ENCODE assay signal across 8 cellular contexts in the genomic region with DNA sequence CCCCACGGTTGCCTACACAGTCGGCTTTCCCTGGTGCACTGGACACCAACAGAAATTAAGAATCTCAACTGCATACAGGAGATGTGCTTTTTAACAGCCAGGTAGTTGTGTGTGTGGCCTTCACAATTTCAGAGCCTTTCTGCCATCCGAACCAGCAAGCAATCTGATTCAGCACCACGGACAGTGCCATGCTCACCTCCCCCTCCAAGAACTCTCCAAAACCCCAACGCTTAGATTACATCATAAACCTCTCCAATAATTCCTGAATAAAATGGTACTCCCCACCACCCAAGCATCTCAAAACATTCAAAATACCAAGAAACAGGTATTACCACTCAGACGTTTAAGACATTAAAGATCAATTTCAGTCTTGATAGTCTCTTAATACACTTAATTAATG. TPM values are rescaled to one million over a fixed set of nuclear protein-coding genes. Genes with fewer than 3 reads are reported as not detected.
DNase-seq lines count a peak whose midpoint lies in the region; ATAC-seq and TF ChIP-seq lines count a peak whose summit lies in the region.

No MANE protein-coding gene starts in this region.

- no peak for ATAC-seq in WTC11
- no peak for ATAC-seq in HG03378 (IDR thresholded peaks at IDR 0.05; ENCODE audit: unreplicated experiment)
- no peak for ATAC-seq in HG03097 (IDR thresholded peaks at IDR 0.05; ENCODE audit: low FRiP score, unreplicated experiment)

- H3K27me3 Mint-ChIP-seq in WTC11 (ENCODE audit: low read depth) (no peaks in the 10 kb centered on the region), endodermal cell (ENCODE audit: insufficient read depth) (no peaks in the 10 kb centered on the region)

- CTCF ChIA-PET in WTC11 (lab: Charles Lee), result interaction anchor here (0.6 to 10.4 kb wide), 3 partner anchors 63 to 202 kb away, joined by 3 to 436 read pairs (median 3); partner anchors contain the start of gene CARHSP1

- H3K4me3 ChIP-seq in endodermal cell (ENCODE audit: low read length), result no peak overlapping the region
- H3K4me3 ChIP-seq in coronary artery, result no peak overlapping the region

- WGBS in endodermal cell (ENCODE audit: insufficient coverage in 1 of 2, insufficient read length in 1 of 2), 2 experiments, result 18 to 45% methylated on average over 2 to 6 of the region's 6 CpGs

- TF ChIP-seq CTCF in WTC11 (IDR thresholded peaks at IDR 0.05) (no peak), endodermal cell (conservative IDR thresholded peaks at IDR 0.05) (no peak), coronary artery (IDR thresholded peaks at IDR 0.05) (no peak)

- POLR2A ChIA-PET in WTC11 (lab: Charles Lee), result interaction anchor here (0.6 kb wide), 1 partner anchor 99 kb away, joined by 5 read pairs; no protein-coding TSS in a partner anchor

- no peak overlapping the region for H3K9ac ChIP-seq in endodermal cell (ENCODE audit: extremely low read depth, low read length, poor library complexity, severe bottlenecking)

- peak; percentile 1 for DNase-seq in HS-27A (ENCODE audit: low read depth)
- DNase-seq in WTC11 (ENCODE audit: low spot score), result peak; percentile 74
- peak; percentile 90 for DNase-seq in endodermal cell
- DNase-seq in posterior vena cava (ENCODE audit: low spot score), result peak; percentile 83
- no peak for DNase-seq in coronary artery (ENCODE audit: low spot score)
- no peak for DNase-seq in activated CD4-positive, CD25-positive, alpha-beta regulatory T cell treated with anti-CD3 and anti-CD28 coated beads, Interleukin-2, amount 50 U/mL, for 72 hours

- H3K4me1 Mint-ChIP-seq in WTC11 (peaks cover 53% of the 10 kb centered on the region), endodermal cell (peaks cover 19% of the 10 kb centered on the region)

- H3K36me3 ChIP-seq in endodermal cell (ENCODE audit: control insufficient read depth, insufficient read depth, low read length), result peaks cover 26% of the 10 kb centered on the region

- intact Hi-C loops in posterior vena cava (cut with DNase I), result no loop called here

- no peaks in the 10 kb centered on the region for H3K9me3 ChIP-seq in endodermal cell (ENCODE audit: control insufficient read depth, low read length)

- H3K27ac Mint-ChIP-seq in WTC11 (no peak overlapping the region), endodermal cell (no peak overlapping the region)

- H3K27ac ChIP-seq in endodermal cell (ENCODE audit: low read depth, low read length) (no peak overlapping the region), coronary artery (no peak overlapping the region)

- H3K9me3 Mint-ChIP-seq in WTC11, result no peaks in the 10 kb centered on the region
- no peaks in the 10 kb centered on the region for H3K9me3 Mint-ChIP-seq in endodermal cell

- H3K36me3 Mint-ChIP-seq in WTC11 (peaks cover 26% of the 10 kb centered on the region), endodermal cell (ENCODE audit: low read depth) (peaks cover 29% of the 10 kb centered on the region)

- no peaks in the 10 kb centered on the region for H3K4me1 ChIP-seq in endodermal cell (ENCODE audit: control insufficient read depth, insufficient read depth, low read length)

- no peaks in the 10 kb centered on the region for H3K27me3 ChIP-seq in endodermal cell (ENCODE audit: control insufficient read depth, insufficient read depth, low read length, poor library complexity, severe bottlenecking)

- H3K4me3 Mint-ChIP-seq in WTC11 (no peak overlapping the region), endodermal cell (no peak overlapping the region)

TF ChIP-seq in WTC11, 78 proteins besides CTCF, POLR2A, EP300 and RAD21 (continues in another document):
- no peak for TF ChIP-seq GTF2I (CRISPR knock-in tag; conservative IDR thresholded peaks at IDR 0.05)
- no peak for TF ChIP-seq ZNF317 (CRISPR knock-in tag; IDR thresholded peaks at IDR 0.05; ENCODE audit: borderline replicate concordance, low read depth)
- no peak for TF ChIP-seq CDX4 (CRISPR knock-in tag; IDR thresholded peaks at IDR 0.05; ENCODE audit: borderline replicate concordance)
- TF ChIP-seq FOXK1 (CRISPR knock-in tag; IDR thresholded peaks at IDR 0.05), result no peak
- no peak for TF ChIP-seq NFATC4 (CRISPR knock-in tag; IDR thresholded peaks at IDR 0.05)
- TF ChIP-seq, protein P1, sequence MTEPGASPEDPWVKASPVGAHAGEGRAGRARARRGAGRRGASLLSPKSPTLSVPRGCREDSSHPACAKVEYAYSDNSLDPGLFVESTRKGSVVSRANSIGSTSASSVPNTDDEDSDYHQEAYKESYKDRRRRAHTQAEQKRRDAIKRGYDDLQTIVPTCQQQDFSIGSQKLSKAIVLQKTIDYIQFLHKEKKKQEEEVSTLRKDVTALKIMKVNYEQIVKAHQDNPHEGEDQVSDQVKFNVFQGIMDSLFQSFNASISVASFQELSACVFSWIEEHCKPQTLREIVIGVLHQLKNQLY (CRISPR knock-in tag; IDR thresholded peaks at IDR 0.05), result no peak
- TF ChIP-seq TEAD1 (CRISPR knock-in tag; IDR thresholded peaks at IDR 0.05), result no peak; the same call in 1 of the 2 replicates
- TF ChIP-seq PRRX2 (CRISPR knock-in tag; IDR thresholded peaks at IDR 0.05), result no peak
- TF ChIP-seq, protein P2, sequence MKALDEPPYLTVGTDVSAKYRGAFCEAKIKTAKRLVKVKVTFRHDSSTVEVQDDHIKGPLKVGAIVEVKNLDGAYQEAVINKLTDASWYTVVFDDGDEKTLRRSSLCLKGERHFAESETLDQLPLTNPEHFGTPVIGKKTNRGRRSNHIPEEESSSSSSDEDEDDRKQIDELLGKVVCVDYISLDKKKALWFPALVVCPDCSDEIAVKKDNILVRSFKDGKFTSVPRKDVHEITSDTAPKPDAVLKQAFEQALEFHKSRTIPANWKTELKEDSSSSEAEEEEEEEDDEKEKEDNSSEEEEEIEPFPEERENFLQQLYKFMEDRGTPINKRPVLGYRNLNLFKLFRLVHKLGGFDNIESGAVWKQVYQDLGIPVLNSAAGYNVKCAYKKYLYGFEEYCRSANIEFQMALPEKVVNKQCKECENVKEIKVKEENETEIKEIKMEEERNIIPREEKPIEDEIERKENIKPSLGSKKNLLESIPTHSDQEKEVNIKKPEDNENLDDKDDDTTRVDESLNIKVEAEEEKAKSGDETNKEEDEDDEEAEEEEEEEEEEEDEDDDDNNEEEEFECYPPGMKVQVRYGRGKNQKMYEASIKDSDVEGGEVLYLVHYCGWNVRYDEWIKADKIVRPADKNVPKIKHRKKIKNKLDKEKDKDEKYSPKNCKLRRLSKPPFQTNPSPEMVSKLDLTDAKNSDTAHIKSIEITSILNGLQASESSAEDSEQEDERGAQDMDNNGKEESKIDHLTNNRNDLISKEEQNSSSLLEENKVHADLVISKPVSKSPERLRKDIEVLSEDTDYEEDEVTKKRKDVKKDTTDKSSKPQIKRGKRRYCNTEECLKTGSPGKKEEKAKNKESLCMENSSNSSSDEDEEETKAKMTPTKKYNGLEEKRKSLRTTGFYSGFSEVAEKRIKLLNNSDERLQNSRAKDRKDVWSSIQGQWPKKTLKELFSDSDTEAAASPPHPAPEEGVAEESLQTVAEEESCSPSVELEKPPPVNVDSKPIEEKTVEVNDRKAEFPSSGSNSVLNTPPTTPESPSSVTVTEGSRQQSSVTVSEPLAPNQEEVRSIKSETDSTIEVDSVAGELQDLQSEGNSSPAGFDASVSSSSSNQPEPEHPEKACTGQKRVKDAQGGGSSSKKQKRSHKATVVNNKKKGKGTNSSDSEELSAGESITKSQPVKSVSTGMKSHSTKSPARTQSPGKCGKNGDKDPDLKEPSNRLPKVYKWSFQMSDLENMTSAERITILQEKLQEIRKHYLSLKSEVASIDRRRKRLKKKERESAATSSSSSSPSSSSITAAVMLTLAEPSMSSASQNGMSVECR (CRISPR knock-in tag; IDR thresholded peaks at IDR 0.05; ENCODE audit: borderline replicate concordance), result no peak
- no peak for TF ChIP-seq MXD4 (CRISPR knock-in tag; IDR thresholded peaks at IDR 0.05; ENCODE audit: borderline replicate concordance)
- no peak for TF ChIP-seq ZBTB21 (CRISPR knock-in tag; IDR thresholded peaks at IDR 0.05; ENCODE audit: borderline replicate concordance)
- no peak for TF ChIP-seq ZNF416 (CRISPR knock-in tag; IDR thresholded peaks at IDR 0.05)
- TF ChIP-seq MYBL2 (CRISPR knock-in tag; IDR thresholded peaks at IDR 0.05), result no peak
- no peak for TF ChIP-seq E2F4 (CRISPR knock-in tag; IDR thresholded peaks at IDR 0.05; ENCODE audit: borderline replicate concordance, low read depth)

RNA-seq across cellular contexts. Expression of gene USP7, which starts 31.8 kb away (rescaled TPM):
- total RNA-seq in WTC11 (2021) (153 to 211 TPM (median 161 TPM) in 3 replicates), endodermal cell (100 to 1,000 TPM; 114 to 140 TPM), posterior vena cava (10 to 100 TPM; 72.2 to 82.7 TPM)
- 101 TPM for polyA plus RNA-seq in endodermal cell (2013, experiment 1 of 2)
- polyA plus RNA-seq in endodermal cell (2013, experiment 2 of 2), result 95.6 TPM

RNA-seq across cellular contexts. Expression of gene LITAFD, which starts 49.7 kb away (rescaled TPM):
- total RNA-seq in WTC11 (2021), result not detected in 3 replicates
- total RNA-seq in endodermal cell, result not detected
- not detected for polyA plus RNA-seq in endodermal cell (2013, experiment 1 of 2)
- not detected for polyA plus RNA-seq in endodermal cell (2013, experiment 2 of 2)
- total RNA-seq in posterior vena cava, result not detected

Comparison
In these comparisons a context has a peak if more than half of its experiments do, and no peak if none do; other contexts are left out.
1. DNase-seq: peak in HS-27A (single experiment), WTC11 (single experiment), endodermal cell (single experiment) and posterior vena cava (single experiment); none in coronary artery (single experiment) and activated CD4-positive, CD25-positive, alpha-beta regulatory T cell treated with anti-CD3 and anti-CD28 coated beads, Interleukin-2, amount 50 U/mL, for 72 hours (single experiment).